Comparison of ENCODE assay signal across 7 cellular contexts in the genomic region with DNA sequence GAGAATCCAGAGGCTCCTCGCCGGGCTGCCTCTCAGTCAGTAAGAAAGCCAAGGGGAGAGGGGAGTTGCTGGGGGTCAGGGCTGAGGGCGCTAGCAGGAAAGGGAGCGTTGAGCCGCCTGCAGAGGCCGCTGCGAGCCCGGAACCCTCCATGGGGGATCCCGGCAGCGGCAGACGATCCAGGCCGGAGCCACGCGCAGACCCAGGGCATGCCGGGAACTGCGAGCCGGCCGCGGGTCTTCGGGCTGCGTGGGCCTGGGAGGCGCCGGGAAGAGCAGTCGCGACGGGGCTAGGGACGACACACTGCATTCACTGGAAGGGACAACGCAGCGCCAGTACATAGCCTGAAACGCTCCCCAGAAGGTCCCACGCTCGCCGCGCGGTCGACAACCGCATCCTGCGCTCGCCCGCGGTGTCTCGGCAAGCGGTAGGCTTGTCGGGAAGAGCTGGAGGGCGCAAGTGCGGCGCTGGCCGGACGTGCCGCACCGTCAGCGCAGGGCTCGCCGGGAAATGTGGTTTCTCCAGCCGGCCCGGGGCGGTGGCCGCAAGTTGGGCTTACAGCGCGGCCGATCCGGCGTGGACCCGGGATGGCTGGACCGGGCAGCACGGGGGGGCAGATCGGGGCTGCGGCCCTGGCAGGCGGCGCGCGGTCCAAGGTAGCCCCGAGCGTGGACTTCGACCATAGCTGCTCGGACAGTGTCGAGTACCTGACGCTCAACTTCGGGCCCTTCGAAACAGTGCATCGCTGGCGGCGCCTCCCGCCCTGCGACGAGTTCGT.
DNase-seq lines count a peak whose midpoint lies in the region; ATAC-seq and TF ChIP-seq lines count a peak whose summit lies in the region.

Gene LZTR1, plus strand, starts transcription at position 511 of the 776 bp plus-strand sequence. Its CDS starts 75 bp downstream, at position 586.

- in situ Hi-C loops in astrocyte of the cerebellum (cut with HindIII; ENCODE audit: low sequenced_read_pairs): loop anchor here (10.0 kb wide), 1 partner anchor 97 kb away; no protein-coding TSS in a partner anchor

- ATAC-seq in HG02571 (IDR thresholded peaks at IDR 0.05; ENCODE audit: unreplicated experiment): peak; percentile 70

- TF ChIP-seq CTCF in GM12875 (IDR thresholded peaks at IDR 0.05; ENCODE audit: borderline replicate concordance, insufficient read depth, low read depth, low read length) (peak; percentile 72), astrocyte of the cerebellum (IDR thresholded peaks at IDR 0.05; ENCODE audit: low read depth, low read length, missing control alignments) (peak; percentile 68)

- peak; percentile 63 for DNase-seq in NCI-H1092 (lab: John Stamatoyannopoulos, UW)
- DNase-seq in T-helper 9 cell: peak; percentile 51
- peak; percentile 55 for DNase-seq in astrocyte of the cerebellum (ENCODE audit: low read depth)
- DNase-seq in hepatic stellate cell (ENCODE audit: low spot score): peak; percentile 91
- peak; percentile 98 for DNase-seq in retina

- H3K4me3 ChIP-seq in GM12875 (ENCODE audit: low read depth, low read length) (peak within 1 kb of the TSS; percentile 80), astrocyte of the cerebellum (ENCODE audit: low read depth, low read length) (peak within 1 kb of the TSS; percentile 90)

Comparison
In these comparisons a context has a peak if more than half of its experiments do, and no peak if none do; other contexts are left out.
1. Peak in every context shown above with its lines: DNase-seq, ATAC-seq and H3K4me3 ChIP-seq.